Comparison of ENCODE assay signal across 7 cellular contexts in the genomic region with DNA sequence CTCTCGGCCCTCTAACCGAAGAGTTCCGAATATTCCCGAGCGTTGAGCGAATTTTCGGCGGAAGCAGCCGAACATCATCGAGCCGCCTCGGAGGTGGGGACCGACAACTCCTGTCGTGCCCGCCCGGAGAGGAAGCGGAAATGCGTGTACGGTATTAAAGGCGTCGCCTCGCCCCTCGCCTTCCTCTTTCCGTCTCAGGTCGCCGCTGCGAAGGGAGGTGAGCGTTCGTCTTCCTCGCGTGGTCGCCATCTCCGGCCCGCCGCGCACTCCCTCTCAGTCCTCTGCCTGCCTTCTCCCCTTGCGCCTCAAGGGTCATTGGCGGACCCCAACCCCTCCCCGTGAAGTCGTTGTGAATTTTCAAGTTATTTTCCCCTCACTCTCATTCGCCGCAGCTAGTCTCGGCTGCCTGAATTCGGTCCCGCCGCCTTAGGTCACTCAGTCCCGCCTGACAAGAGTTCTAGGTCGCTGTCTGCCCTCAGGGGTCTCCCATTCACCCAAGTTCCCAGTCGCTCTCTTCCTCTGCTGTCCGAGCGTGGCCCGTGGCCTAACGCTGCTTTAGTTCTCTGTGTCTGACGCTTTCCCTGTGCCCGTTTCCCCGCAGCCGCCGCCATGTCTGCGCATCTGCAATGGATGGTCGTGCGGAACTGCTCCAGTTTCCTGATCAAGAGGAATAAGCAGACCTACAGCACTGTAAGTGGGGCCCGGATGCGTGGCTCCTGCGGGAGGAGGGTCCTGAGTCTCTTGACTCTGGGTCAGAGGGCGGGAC. TPM values are rescaled to one million over a fixed set of nuclear protein-coding genes. Genes with fewer than 3 reads are reported as not detected.
DNase-seq lines count a peak whose midpoint lies in the region; ATAC-seq, FAIRE-seq and TF ChIP-seq lines count a peak whose summit lies in the region.

RPL28 (plus strand) TSS at position 184 of the 766 bp plus-strand sequence; CDS start at position 610, 426 bp downstream.

- FAIRE-seq in GM18507 (lab: Jason Lieb, UNC) = peak; percentile 97
- FAIRE-seq in TTC549 (lab: Jason Lieb, UNC) = peak; percentile 92

- TF ChIP-seq POLR2A in body of pancreas (IDR thresholded peaks at IDR 0.05) = peak; percentile 92 to 100 (median 99)
- peak; percentile 95 to 97 for TF ChIP-seq POLR2A in gastrocnemius medialis (IDR thresholded peaks at IDR 0.05)

- 0 to 1% methylated on average over 22 to 65 of the region's 65 CpGs for WGBS in body of pancreas, 2 donors

- peak; percentile 88 for DNase-seq in GM18507 (ENCODE audit: extremely low spot score, insufficient read length, low read depth)
- peak; percentile 94 for DNase-seq in NCI-H2081 treated with DMSO at 0.1 percent for 48 hours (lab: John Stamatoyannopoulos, UW)
- DNase-seq in body of pancreas = peak; percentile 98 to 99 (median 98)
- DNase-seq in iPS DF 4.7 (ENCODE audit: extremely low read depth, low spot score) = peak; percentile 97
- peak; percentile 98 for DNase-seq in gastrocnemius medialis

- TF ChIP-seq CTCF in body of pancreas (IDR thresholded peaks at IDR 0.05) (no peak), gastrocnemius medialis (IDR thresholded peaks at IDR 0.05 in 4 of 5, conservative IDR thresholded peaks at IDR 0.05 in 1 of 5) (no peak)

- peak; percentile 72 for ATAC-seq in HG02970 (IDR thresholded peaks at IDR 0.05; ENCODE audit: low FRiP score, unreplicated experiment)
- ATAC-seq in body of pancreas = peak; percentile 87
- ATAC-seq in gastrocnemius medialis = peak; percentile 80 to 89

- H3K4me1 ChIP-seq in body of pancreas (peaks cover 54% of the 10 kb centered on the region), gastrocnemius medialis (peaks cover 25 to 40% of the 10 kb centered on the region in 2 donors)

- H3K36me3 ChIP-seq in body of pancreas (replicated peaks in 1 of 2; ENCODE audit: insufficient read depth in 1 of 2, low read depth in 2 of 2) = peaks cover 0 to 8% of the 10 kb centered on the region in 2 donors
- H3K36me3 ChIP-seq in gastrocnemius medialis = peaks cover 0 to 28% of the 10 kb centered on the region in 2 donors

- in situ Hi-C loops in gastrocnemius medialis (cut with MboI; ENCODE audit: low sequenced_read_pairs in 4 of 4) = no loop called here

- H3K27me3 ChIP-seq in body of pancreas (no peaks in the 10 kb centered on the region), gastrocnemius medialis (no peaks in the 10 kb centered on the region)

- peak within 1 kb of the TSS; percentile 84 to 98 for H3K4me3 ChIP-seq in body of pancreas
- peak within 1 kb of the TSS; percentile 84 to 96 (median 88) for H3K4me3 ChIP-seq in gastrocnemius medialis

- intact Hi-C loops in body of pancreas (cut with DNase I) = loop anchor here (10.0 kb wide), 1 partner anchor 81 kb away; no protein-coding TSS in a partner anchor
- intact Hi-C loops in gastrocnemius medialis (cut with DNase I; ENCODE audit: low total_unique reads) = loop anchor here (1.0 to 10.0 kb wide), 8 partner anchors 21 to 271 kb away; partner anchors contain the start of genes ISOC2, KMT5C, PPP1R12C and PPP6R1

- peak within 1 kb of the TSS; percentile 84 to 96 (median 94) for H3K27ac ChIP-seq in body of pancreas
- peak within 1 kb of the TSS; percentile 90 to 98 (median 93) for H3K27ac ChIP-seq in gastrocnemius medialis

- no peaks in the 10 kb centered on the region for H3K9me3 ChIP-seq in body of pancreas
- H3K9me3 ChIP-seq in gastrocnemius medialis = no peaks in the 10 kb centered on the region

RNA-seq across cellular contexts. Expression of gene RPL28, which starts in this region (rescaled TPM):
- total RNA-seq in body of pancreas = 100 to 1,000 TPM; 113 to 268 TPM
- 100 to 1,000 TPM; 123 to 278 (median 206) TPM for total RNA-seq in gastrocnemius medialis

Comparison
In these comparisons a context has a peak if more than half of its experiments do, and no peak if none do; other contexts are left out.
1. Peak in every context shown above with its lines: DNase-seq, ATAC-seq, H3K4me3 ChIP-seq and H3K27ac ChIP-seq.